ENCODE assay signal across 1 cellular context in the genomic region with DNA sequence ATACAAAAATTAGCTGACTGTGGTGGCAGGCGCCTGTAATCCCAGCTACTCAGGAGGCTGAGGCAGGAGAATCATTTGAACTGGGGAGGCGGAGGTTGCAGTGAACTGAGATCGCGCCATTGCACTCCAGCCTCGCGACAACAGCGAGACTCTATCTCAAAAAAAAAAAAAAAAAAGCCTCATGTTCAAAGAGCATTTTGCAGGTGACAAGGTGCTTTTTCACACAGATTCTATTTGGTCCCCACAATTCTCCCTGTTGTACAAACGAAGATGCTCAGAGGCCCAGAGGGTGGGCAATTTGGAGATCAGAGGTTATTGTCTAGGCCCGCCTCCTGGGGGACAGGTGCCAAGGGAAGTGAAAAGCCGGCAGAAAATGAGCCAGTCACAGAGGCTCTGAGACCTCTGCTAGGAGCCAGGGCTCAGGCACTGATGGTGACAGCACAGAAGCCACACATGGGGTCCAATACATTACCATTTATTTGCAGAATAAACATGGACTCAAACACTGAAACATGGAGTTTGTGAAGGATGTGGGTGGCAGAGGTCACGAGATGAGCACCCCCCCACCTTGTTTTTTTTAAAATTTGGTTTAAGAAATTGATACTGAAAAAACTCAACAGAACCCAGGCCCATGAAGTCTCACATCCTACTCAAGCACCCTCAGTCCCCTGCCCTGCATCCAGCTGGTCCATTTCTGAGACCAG.
TF ChIP-seq lines count a peak whose summit lies in the region.

No MANE protein-coding gene starts in this region.

TF ChIP-seq in H1, 55 proteins besides CTCF, POLR2A, EP300 and RAD21:
- TF ChIP-seq, protein P1, sequence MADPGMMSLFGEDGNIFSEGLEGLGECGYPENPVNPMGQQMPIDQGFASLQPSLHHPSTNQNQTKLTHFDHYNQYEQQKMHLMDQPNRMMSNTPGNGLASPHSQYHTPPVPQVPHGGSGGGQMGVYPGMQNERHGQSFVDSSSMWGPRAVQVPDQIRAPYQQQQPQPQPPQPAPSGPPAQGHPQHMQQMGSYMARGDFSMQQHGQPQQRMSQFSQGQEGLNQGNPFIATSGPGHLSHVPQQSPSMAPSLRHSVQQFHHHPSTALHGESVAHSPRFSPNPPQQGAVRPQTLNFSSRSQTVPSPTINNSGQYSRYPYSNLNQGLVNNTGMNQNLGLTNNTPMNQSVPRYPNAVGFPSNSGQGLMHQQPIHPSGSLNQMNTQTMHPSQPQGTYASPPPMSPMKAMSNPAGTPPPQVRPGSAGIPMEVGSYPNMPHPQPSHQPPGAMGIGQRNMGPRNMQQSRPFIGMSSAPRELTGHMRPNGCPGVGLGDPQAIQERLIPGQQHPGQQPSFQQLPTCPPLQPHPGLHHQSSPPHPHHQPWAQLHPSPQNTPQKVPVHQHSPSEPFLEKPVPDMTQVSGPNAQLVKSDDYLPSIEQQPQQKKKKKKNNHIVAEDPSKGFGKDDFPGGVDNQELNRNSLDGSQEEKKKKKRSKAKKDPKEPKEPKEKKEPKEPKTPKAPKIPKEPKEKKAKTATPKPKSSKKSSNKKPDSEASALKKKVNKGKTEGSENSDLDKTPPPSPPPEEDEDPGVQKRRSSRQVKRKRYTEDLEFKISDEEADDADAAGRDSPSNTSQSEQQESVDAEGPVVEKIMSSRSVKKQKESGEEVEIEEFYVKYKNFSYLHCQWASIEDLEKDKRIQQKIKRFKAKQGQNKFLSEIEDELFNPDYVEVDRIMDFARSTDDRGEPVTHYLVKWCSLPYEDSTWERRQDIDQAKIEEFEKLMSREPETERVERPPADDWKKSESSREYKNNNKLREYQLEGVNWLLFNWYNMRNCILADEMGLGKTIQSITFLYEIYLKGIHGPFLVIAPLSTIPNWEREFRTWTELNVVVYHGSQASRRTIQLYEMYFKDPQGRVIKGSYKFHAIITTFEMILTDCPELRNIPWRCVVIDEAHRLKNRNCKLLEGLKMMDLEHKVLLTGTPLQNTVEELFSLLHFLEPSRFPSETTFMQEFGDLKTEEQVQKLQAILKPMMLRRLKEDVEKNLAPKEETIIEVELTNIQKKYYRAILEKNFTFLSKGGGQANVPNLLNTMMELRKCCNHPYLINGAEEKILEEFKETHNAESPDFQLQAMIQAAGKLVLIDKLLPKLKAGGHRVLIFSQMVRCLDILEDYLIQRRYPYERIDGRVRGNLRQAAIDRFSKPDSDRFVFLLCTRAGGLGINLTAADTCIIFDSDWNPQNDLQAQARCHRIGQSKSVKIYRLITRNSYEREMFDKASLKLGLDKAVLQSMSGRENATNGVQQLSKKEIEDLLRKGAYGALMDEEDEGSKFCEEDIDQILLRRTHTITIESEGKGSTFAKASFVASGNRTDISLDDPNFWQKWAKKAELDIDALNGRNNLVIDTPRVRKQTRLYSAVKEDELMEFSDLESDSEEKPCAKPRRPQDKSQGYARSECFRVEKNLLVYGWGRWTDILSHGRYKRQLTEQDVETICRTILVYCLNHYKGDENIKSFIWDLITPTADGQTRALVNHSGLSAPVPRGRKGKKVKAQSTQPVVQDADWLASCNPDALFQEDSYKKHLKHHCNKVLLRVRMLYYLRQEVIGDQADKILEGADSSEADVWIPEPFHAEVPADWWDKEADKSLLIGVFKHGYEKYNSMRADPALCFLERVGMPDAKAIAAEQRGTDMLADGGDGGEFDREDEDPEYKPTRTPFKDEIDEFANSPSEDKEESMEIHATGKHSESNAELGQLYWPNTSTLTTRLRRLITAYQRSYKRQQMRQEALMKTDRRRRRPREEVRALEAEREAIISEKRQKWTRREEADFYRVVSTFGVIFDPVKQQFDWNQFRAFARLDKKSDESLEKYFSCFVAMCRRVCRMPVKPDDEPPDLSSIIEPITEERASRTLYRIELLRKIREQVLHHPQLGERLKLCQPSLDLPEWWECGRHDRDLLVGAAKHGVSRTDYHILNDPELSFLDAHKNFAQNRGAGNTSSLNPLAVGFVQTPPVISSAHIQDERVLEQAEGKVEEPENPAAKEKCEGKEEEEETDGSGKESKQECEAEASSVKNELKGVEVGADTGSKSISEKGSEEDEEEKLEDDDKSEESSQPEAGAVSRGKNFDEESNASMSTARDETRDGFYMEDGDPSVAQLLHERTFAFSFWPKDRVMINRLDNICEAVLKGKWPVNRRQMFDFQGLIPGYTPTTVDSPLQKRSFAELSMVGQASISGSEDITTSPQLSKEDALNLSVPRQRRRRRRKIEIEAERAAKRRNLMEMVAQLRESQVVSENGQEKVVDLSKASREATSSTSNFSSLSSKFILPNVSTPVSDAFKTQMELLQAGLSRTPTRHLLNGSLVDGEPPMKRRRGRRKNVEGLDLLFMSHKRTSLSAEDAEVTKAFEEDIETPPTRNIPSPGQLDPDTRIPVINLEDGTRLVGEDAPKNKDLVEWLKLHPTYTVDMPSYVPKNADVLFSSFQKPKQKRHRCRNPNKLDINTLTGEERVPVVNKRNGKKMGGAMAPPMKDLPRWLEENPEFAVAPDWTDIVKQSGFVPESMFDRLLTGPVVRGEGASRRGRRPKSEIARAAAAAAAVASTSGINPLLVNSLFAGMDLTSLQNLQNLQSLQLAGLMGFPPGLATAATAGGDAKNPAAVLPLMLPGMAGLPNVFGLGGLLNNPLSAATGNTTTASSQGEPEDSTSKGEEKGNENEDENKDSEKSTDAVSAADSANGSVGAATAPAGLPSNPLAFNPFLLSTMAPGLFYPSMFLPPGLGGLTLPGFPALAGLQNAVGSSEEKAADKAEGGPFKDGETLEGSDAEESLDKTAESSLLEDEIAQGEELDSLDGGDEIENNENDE (IDR thresholded peaks at IDR 0.05; ENCODE audit: insufficient replicate concordance, low read length), result no peak
- no peak for TF ChIP-seq SAP30 (IDR thresholded peaks at IDR 0.05; ENCODE audit: insufficient read depth, insufficient replicate concordance, low read length)
- no peak for TF ChIP-seq SP4 (IDR thresholded peaks at IDR 0.05; ENCODE audit: low read length)
- TF ChIP-seq SRF (IDR thresholded peaks at IDR 0.05; ENCODE audit: low read depth, low read length), result no peak
- no peak for TF ChIP-seq MAFK (IDR thresholded peaks at IDR 0.05; ENCODE audit: low read depth, low read length)
- TF ChIP-seq CHD1 (IDR thresholded peaks at IDR 0.05; ENCODE audit: low read depth, low read length), result no peak
- no peak for TF ChIP-seq KDM4A (IDR thresholded peaks at IDR 0.05; ENCODE audit: low read depth, low read length, severe bottlenecking)
- TF ChIP-seq SP2 (IDR thresholded peaks at IDR 0.05; ENCODE audit: low read length), result no peak
- no peak for TF ChIP-seq CEBPB (IDR thresholded peaks at IDR 0.05; ENCODE audit: low read depth, low read length)
